1 cellular context compared by ENCODE assay signal in genomic region chr13:107258599-107259187, GRCh38.
TF ChIP-seq lines count a peak whose summit lies in the region.

No MANE protein-coding gene starts in this region.

TF ChIP-seq in IMR-90, 13 proteins besides CTCF, POLR2A, EP300 and RAD21 (continued from another document):
- TF ChIP-seq USF2 (IDR thresholded peaks at IDR 0.05; ENCODE audit: low read depth, low read length) (peak; percentile 60; the same call in 1 of the 2 replicates), MXI1 (IDR thresholded peaks at IDR 0.05; ENCODE audit: borderline replicate concordance, low read depth, low read length) (peak; percentile 23; the same call in 1 of the 2 replicates), CEBPB (IDR thresholded peaks at IDR 0.05; ENCODE audit: low read depth, low read length) (peak; percentile 82), NFE2L2 (IDR thresholded peaks at IDR 0.05; ENCODE audit: low read depth, low read length) (no peak)
TF ChIP-seq in IMR-90: peak in this region for 6.
